ENCODE assay signal across 8 cellular contexts in the genomic region with DNA sequence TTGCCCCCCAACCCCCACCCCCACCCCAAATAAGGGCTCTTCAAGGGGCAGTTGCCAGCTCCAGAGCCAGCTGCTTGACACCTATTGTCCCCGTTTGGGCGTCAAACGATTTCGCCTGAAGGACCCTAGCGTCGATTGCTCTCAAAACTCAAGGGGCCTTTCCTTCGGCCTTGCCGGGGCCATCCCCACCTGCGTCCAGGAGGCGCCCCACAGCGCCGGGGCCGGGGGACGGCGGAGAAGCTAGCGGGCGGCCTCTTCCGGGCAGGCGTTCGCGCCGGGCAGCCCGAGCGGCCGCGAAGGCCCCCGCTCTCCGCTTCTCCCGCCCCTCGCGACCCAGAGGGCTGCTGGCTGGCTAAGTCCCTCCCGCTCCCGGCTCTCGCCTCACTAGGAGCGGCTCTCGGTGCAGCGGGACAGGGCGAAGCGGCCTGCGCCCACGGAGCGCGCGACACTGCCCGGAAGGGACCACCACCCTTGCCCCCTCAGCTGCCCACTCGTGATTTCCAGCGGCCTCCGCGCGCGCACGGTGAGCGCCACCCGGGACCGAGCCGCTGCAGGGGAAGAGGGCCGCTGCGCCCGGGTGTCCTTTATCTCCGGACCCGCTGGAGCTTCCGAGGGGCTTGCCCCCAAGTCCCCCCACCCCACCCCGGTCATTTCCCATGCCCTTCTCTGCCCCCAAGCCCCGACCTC. TPM values are rescaled to one million over a fixed set of nuclear protein-coding genes. Genes with fewer than 3 reads are reported as not detected.
DNase-seq lines count a peak whose midpoint lies in the region; ATAC-seq and TF ChIP-seq lines count a peak whose summit lies in the region.

A gene with protein sequence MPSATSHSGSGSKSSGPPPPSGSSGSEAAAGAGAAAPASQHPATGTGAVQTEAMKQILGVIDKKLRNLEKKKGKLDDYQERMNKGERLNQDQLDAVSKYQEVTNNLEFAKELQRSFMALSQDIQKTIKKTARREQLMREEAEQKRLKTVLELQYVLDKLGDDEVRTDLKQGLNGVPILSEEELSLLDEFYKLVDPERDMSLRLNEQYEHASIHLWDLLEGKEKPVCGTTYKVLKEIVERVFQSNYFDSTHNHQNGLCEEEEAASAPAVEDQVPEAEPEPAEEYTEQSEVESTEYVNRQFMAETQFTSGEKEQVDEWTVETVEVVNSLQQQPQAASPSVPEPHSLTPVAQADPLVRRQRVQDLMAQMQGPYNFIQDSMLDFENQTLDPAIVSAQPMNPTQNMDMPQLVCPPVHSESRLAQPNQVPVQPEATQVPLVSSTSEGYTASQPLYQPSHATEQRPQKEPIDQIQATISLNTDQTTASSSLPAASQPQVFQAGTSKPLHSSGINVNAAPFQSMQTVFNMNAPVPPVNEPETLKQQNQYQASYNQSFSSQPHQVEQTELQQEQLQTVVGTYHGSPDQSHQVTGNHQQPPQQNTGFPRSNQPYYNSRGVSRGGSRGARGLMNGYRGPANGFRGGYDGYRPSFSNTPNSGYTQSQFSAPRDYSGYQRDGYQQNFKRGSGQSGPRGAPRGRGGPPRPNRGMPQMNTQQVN (plus strand): TSS at position 383 of the 687 bp plus-strand sequence. CDS start 690 bp downstream, outside the sequence.

- peaks cover 5 to 18% of the 10 kb centered on the region in 2 donors for H3K36me3 Mint-ChIP-seq in CD4-positive, alpha-beta memory T cell
- H3K36me3 Mint-ChIP-seq in effector memory CD8-positive, alpha-beta T cell (ENCODE audit: insufficient read depth), result peaks cover 26% of the 10 kb centered on the region
- no peaks in the 10 kb centered on the region for H3K36me3 Mint-ChIP-seq in memory B cell

- TF ChIP-seq CTCF in GM20000 (IDR thresholded peaks at IDR 0.05; ENCODE audit: extremely low read depth, missing control alignments), result no peak

- H3K4me3 Mint-ChIP-seq in CD4-positive, alpha-beta memory T cell, result peak within 1 kb of the TSS; percentile 95 to 99 (median 97)
- H3K4me3 Mint-ChIP-seq in effector memory CD8-positive, alpha-beta T cell, result peak within 1 kb of the TSS; percentile 94 to 99
- peak within 1 kb of the TSS; percentile 96 for H3K4me3 Mint-ChIP-seq in memory B cell

- no peaks in the 10 kb centered on the region for H3K9me3 ChIP-seq in CD4-positive, alpha-beta memory T cell (ENCODE audit: control insufficient read depth in 1 of 2, low read length in 2 of 2)

- POLR2A ChIA-PET in CD4-positive, alpha-beta memory T cell (lab: Charles Lee; ENCODE audit: partially characterized antibody), result interaction anchor here (0.7 to 7.8 kb wide), 17 partner anchors 9 to 1012 kb away, joined by 3 to 157 read pairs (median 5); a partner anchor contains a TSS
- POLR2A ChIA-PET in activated CD8-positive, alpha-beta memory T cell treated with anti-CD3 and anti-CD28 coated beads for 36 hours (lab: Charles Lee), result interaction anchor here (1.0 to 5.0 kb wide), 2 partner anchors 8 to 55 kb away, joined by 3 to 27 read pairs; a partner anchor contains a TSS

- peak within 1 kb of the TSS; percentile 97 for H3K27ac ChIP-seq in CD4-positive, alpha-beta memory T cell (ENCODE audit: low read depth, low read length)

- intact Hi-C loops in CD4-positive, alpha-beta memory T cell (cut with micrococcal nuclease), result loop anchor here (1.0 to 10.0 kb wide), 3 partner anchors 36 to 347 kb away; a partner anchor contains a TSS

- H3K4me1 ChIP-seq in CD4-positive, alpha-beta memory T cell (ENCODE audit: insufficient read depth, low read length), result peaks cover 34% of the 10 kb centered on the region

- CTCF ChIA-PET in CD4-positive, alpha-beta memory T cell (lab: Charles Lee; ENCODE audit: partially characterized antibody), result interaction anchor here (1.1 to 2.5 kb wide), 3 partner anchors 11 to 306 kb away, joined by 3 to 12 read pairs (median 4); a partner anchor contains a TSS
- CTCF ChIA-PET in activated CD8-positive, alpha-beta memory T cell treated with anti-CD3 and anti-CD28 coated beads for 36 hours (lab: Charles Lee), result interaction anchor here (0.9 to 1.4 kb wide), 5 partner anchors 16 to 123 kb away, joined by 3 to 7 read pairs (median 4); a partner anchor contains a TSS

- peak; percentile 88 to 94 (median 91) for DNase-seq in CD4-positive, alpha-beta memory T cell
- DNase-seq in GM20000 (ENCODE audit: low spot score) (peak; percentile 96), HT1080 (ENCODE audit: low read depth) (peak; percentile 94), NOMO-1 (lab: John Stamatoyannopoulos, UW; ENCODE audit: unreplicated experiment in 2 of 2) (peak; percentile 82 to 90), memory B cell (ENCODE audit: low spot score in 2 of 2) (peak; percentile 85 to 92)
- DNase-seq in effector memory CD8-positive, alpha-beta T cell, result peak; percentile 81 to 83 (median 82)
- DNase-seq in stimulated activated CD8-positive, alpha-beta memory T cell treated with anti-CD3 and anti-CD28 coated beads, Interleukin-12 subunit alpha, Interleukin-12 subunit beta, amount 100 ng/mL, for 1 hour (ENCODE audit: low read depth), result peak; percentile 58

- no peaks in the 10 kb centered on the region for H3K27me3 Mint-ChIP-seq in CD4-positive, alpha-beta memory T cell
- H3K27me3 Mint-ChIP-seq in effector memory CD8-positive, alpha-beta T cell, result no peaks in the 10 kb centered on the region
- no peaks in the 10 kb centered on the region for H3K27me3 Mint-ChIP-seq in memory B cell

- H3K4me1 Mint-ChIP-seq in CD4-positive, alpha-beta memory T cell, result peaks cover 14 to 40% (median 23%) of the 10 kb centered on the region in 4 donors
- H3K4me1 Mint-ChIP-seq in effector memory CD8-positive, alpha-beta T cell (ENCODE audit: low read depth in 2 of 2), result peaks cover 14 to 16% of the 10 kb centered on the region in 2 donors
- peaks cover 11% of the 10 kb centered on the region for H3K4me1 Mint-ChIP-seq in memory B cell

- no peaks in the 10 kb centered on the region for H3K27me3 ChIP-seq in CD4-positive, alpha-beta memory T cell (ENCODE audit: insufficient read depth, low read length)

- peak within 1 kb of the TSS; percentile 84 to 97 for H3K4me3 ChIP-seq in CD4-positive, alpha-beta memory T cell (ENCODE audit: low read length in 2 of 2)

- H3K27ac Mint-ChIP-seq in CD4-positive, alpha-beta memory T cell, result peak within 1 kb of the TSS; percentile 95 to 99 (median 97)
- peak within 1 kb of the TSS; percentile 96 to 98 for H3K27ac Mint-ChIP-seq in effector memory CD8-positive, alpha-beta T cell
- H3K27ac Mint-ChIP-seq in memory B cell, result peak within 1 kb of the TSS; percentile 83

- peaks cover 0 to 5% (median 0%) of the 10 kb centered on the region in 8 donors for H3K9me3 Mint-ChIP-seq in CD4-positive, alpha-beta memory T cell
- no peaks in the 10 kb centered on the region for H3K9me3 Mint-ChIP-seq in effector memory CD8-positive, alpha-beta T cell
- H3K9me3 Mint-ChIP-seq in memory B cell, result no peaks in the 10 kb centered on the region

- ATAC-seq in effector memory CD8-positive, alpha-beta T cell (replicated peaks), result peak; percentile 75
- ATAC-seq in memory B cell (ENCODE audit: low read depth), result peak; percentile 73

- H3K36me3 ChIP-seq in CD4-positive, alpha-beta memory T cell (ENCODE audit: insufficient read depth, low read length), result no peaks in the 10 kb centered on the region

RNA-seq across cellular contexts. Expression of the gene that starts here (rescaled TPM):
- total RNA-seq in CD4-positive, alpha-beta memory T cell, result 100 to 1,000 TPM; 160 to 176 TPM
- 10 to 100 TPM; 43.3 to 97.1 TPM for polyA plus RNA-seq in CD4-positive, alpha-beta memory T cell
- 282 and 324 TPM in 2 replicates for total RNA-seq in HT1080 (2014; rRNA removed; shearing (Covaris generic))
- polyA plus RNA-seq in HT1080 (2015; cell fraction: cytosol; rRNA removed), result 166 and 207 TPM in 2 replicates
- 288 and 328 TPM in 2 replicates for polyA plus RNA-seq in HT1080 (2015; cell fraction: nucleus; rRNA removed)
- total RNA-seq in activated CD8-positive, alpha-beta memory T cell treated with anti-CD3 and anti-CD28 coated beads for 36 hours, result 100 to 1,000 TPM; 294 TPM

Comparison
In these comparisons a context has a peak if more than half of its experiments do, and no peak if none do; other contexts are left out.
1. Peak in every context shown above with its lines: DNase-seq, ATAC-seq, H3K4me3 ChIP-seq and H3K27ac ChIP-seq.